In the genomic region with DNA sequence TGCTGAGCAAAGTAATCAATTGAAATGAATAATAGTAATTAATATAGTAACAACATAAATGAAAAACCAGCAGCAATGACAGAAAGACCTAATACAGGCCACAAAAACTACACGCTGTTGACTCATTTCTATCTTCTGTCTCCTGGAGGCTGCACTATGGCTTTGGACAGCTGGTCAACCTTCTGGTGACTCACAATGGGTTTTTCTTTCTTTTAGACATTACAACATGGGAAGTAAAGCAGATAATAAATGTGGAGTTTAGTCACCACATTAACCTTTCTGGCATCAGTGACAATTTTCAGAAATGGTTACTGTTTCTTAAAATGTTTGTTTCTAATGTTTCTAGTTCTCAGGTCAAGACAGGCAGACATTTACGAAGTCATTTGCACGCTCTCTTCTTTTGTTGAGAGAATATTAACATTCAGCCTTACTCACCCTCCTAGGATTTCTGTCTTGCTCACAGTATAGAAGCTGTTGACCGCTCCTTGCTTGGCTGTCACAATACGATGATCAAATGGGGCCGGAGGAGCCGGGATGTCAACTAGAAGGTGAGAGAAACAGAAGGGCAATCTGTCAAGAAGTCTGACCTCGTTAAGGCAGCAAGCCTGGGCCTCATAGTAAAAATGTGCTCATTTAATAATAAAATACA, we compare ENCODE assay signal across 10 cellular contexts.
DNase-seq lines count a peak whose midpoint lies in the region; ATAC-seq and TF ChIP-seq lines count a peak whose summit lies in the region.
"Had no signal": no experiment of that assay in that cellular context is flagged by ENCODE, and none has a peak within 500 bp of the region (broad histone marks: within the 10 kb centered on the region; RNA-seq: fewer than 3 reads in every experiment).

No MANE protein-coding gene starts in this region.

- no peaks in the 10 kb centered on the region for H3K4me1 Mint-ChIP-seq in activated CD4-positive, alpha-beta T cell treated with anti-CD3 and anti-CD28 coated beads for 36 hours

- H3K27ac Mint-ChIP-seq in activated CD4-positive, alpha-beta T cell treated with anti-CD3 and anti-CD28 coated beads for 36 hours: no peak overlapping the region
- H3K27ac Mint-ChIP-seq: activated T-cell treated with anti-CD3 and anti-CD28 coated beads, Interleukin-2, amount 50 U/mL, for 24 hours had no signal

- no peak for TF ChIP-seq EP300 in ovary (IDR thresholded peaks at IDR 0.05)

- no peaks in the 10 kb centered on the region for H3K9me3 Mint-ChIP-seq in activated CD4-positive, alpha-beta T cell treated with anti-CD3 and anti-CD28 coated beads for 36 hours (ENCODE audit: low read depth)
- H3K9me3 Mint-ChIP-seq: activated T-cell treated with anti-CD3 and anti-CD28 coated beads, Interleukin-2, amount 50 U/mL, for 24 hours had no signal

- no peaks in the 10 kb centered on the region for H3K36me3 Mint-ChIP-seq in activated CD4-positive, alpha-beta T cell treated with anti-CD3 and anti-CD28 coated beads for 36 hours (ENCODE audit: low read depth)

- DNase-seq in AG08396 (ENCODE audit: low spot score) (peak; percentile 83), HCEC 1CT (peak; percentile 69), SW480 (ENCODE audit: low spot score) (peak; percentile 38), foreskin keratinocyte (peak; percentile 32 to 74), ovary (no peak)
- no peak for DNase-seq in activated CD4-positive, alpha-beta T cell treated with anti-CD3 and anti-CD28 coated beads for 36 hours
- no peak for DNase-seq in activated CD4-positive, alpha-beta T cell treated with anti-CD3 and anti-CD28 coated beads, Interleukin-2, amount 50 U/mL, for 1 hour
- DNase-seq: activated T-cell treated with anti-CD3 and anti-CD28 coated beads, Interleukin-2, amount 50 U/mL, for 24 hours; mucosa of descending colon had no signal

- intact Hi-C loops in ovary (cut with DNase I): no loop called here
- intact Hi-C loops in activated CD4-positive, alpha-beta T cell treated with anti-CD3 and anti-CD28 coated beads for 36 hours (cut with DNase I, micrococcal nuclease): no loop called here

- POLR2A ChIA-PET in activated CD4-positive, alpha-beta T cell treated with anti-CD3 and anti-CD28 coated beads for 36 hours (lab: Charles Lee): no interaction called here

- TF ChIP-seq CTCF in foreskin keratinocyte (conservative IDR thresholded peaks at IDR 0.05) (no peak), ovary (IDR thresholded peaks at IDR 0.05) (no peak)

- peak; percentile 63 for ATAC-seq in foreskin keratinocyte
- ATAC-seq in GM21528 (IDR thresholded peaks at IDR 0.05; ENCODE audit: low FRiP score, unreplicated experiment): no peak
- ATAC-seq in activated CD4-positive, alpha-beta T cell treated with anti-CD3 and anti-CD28 coated beads for 36 hours: no peak
- ATAC-seq: mucosa of descending colon had no signal

- H3K27me3 ChIP-seq in foreskin keratinocyte (no peaks in the 10 kb centered on the region), ovary (no peaks in the 10 kb centered on the region)

- TF ChIP-seq POLR2A in ovary (IDR thresholded peaks at IDR 0.05): no peak

- H3K4me3 ChIP-seq in ovary: no peak overlapping the region
- H3K4me3 ChIP-seq: mucosa of descending colon had no signal

- no peaks in the 10 kb centered on the region for H3K27me3 Mint-ChIP-seq in activated CD4-positive, alpha-beta T cell treated with anti-CD3 and anti-CD28 coated beads for 36 hours
- H3K27me3 Mint-ChIP-seq: activated T-cell treated with anti-CD3 and anti-CD28 coated beads, Interleukin-2, amount 50 U/mL, for 24 hours had no signal

- H3K36me3 ChIP-seq in ovary: no peaks in the 10 kb centered on the region

- no peaks in the 10 kb centered on the region for H3K9me3 ChIP-seq in ovary
- H3K9me3 ChIP-seq: mucosa of descending colon had no signal

- WGBS in ovary, 3 donors: 86 to 88% (median 86%) methylated on average over 8 of the region's 8 CpGs

- H3K27ac ChIP-seq in foreskin keratinocyte (no peak overlapping the region), ovary (no peak overlapping the region)

- CTCF ChIA-PET in activated CD4-positive, alpha-beta T cell treated with anti-CD3 and anti-CD28 coated beads for 36 hours (lab: Charles Lee): interaction anchor here (0.8 kb wide), 1 partner anchor 56 kb away, joined by 3 read pairs; no protein-coding TSS in a partner anchor

- H3K4me3 Mint-ChIP-seq in activated CD4-positive, alpha-beta T cell treated with anti-CD3 and anti-CD28 coated beads for 36 hours: no peak overlapping the region
- H3K4me3 Mint-ChIP-seq: activated T-cell treated with anti-CD3 and anti-CD28 coated beads, Interleukin-2, amount 50 U/mL, for 24 hours had no signal

- H3K4me1 ChIP-seq in foreskin keratinocyte (peaks cover 7% of the 10 kb centered on the region), ovary (ENCODE audit: insufficient read depth) (no peaks in the 10 kb centered on the region)

Comparison
In these comparisons a context has a peak if more than half of its experiments do, and no peak if none do; other contexts are left out.
1. DNase-seq: peak in AG08396 (single experiment), HCEC 1CT (single experiment), SW480 (single experiment) and foreskin keratinocyte (2 of 2); none in ovary (0 of 5), activated CD4-positive, alpha-beta T cell treated with anti-CD3 and anti-CD28 coated beads for 36 hours (single experiment) and activated CD4-positive, alpha-beta T cell treated with anti-CD3 and anti-CD28 coated beads, Interleukin-2, amount 50 U/mL, for 1 hour (single experiment).